20 cellular contexts compared by ENCODE assay signal in genomic region chr1:27363766-27364695, GRCh38. TPM values are rescaled to one million over a fixed set of nuclear protein-coding genes. Genes with fewer than 3 reads are reported as not detected.
A peak's percentile ranks its signal among the peaks of the same experiment; 100 is the strongest.
DNase-seq lines count a peak whose midpoint lies in the region; ATAC-seq and TF ChIP-seq lines count a peak whose summit lies in the region.
"Had no signal": no experiment of that assay in that cellular context is flagged by ENCODE, and none has a peak within 500 bp of the region (broad histone marks: within the 10 kb centered on the region; RNA-seq: fewer than 3 reads in every experiment).

No MANE protein-coding gene starts in this region.

- H3K27me3 ChIP-seq in GM23338 (ENCODE audit: insufficient read depth) (peaks cover 33% of the 10 kb centered on the region), RWPE2 (ENCODE audit: insufficient read depth, poor library complexity, severe bottlenecking) (no peaks in the 10 kb centered on the region), dorsolateral prefrontal cortex (no peaks in the 10 kb centered on the region)
- H3K27me3 ChIP-seq: BE2C, hepatocyte had no signal

- no peaks in the 10 kb centered on the region for H3K36me3 Mint-ChIP-seq in GM23338 (ENCODE audit: low read depth)
- H3K36me3 Mint-ChIP-seq in effector memory CD8-positive, alpha-beta T cell (ENCODE audit: insufficient read depth): peaks cover 14% of the 10 kb centered on the region
- H3K36me3 Mint-ChIP-seq in CD14-positive monocyte: peaks cover 18 to 44% of the 10 kb centered on the region in 2 donors

- H3K36me3 ChIP-seq in GM23338 (ENCODE audit: insufficient read depth) (no peaks in the 10 kb centered on the region), RWPE2 (ENCODE audit: low read depth) (peaks cover 24% of the 10 kb centered on the region)
- H3K36me3 ChIP-seq: BE2C had no signal

- intact Hi-C loops in posterior vena cava (cut with DNase I) (no loop called here), dorsolateral prefrontal cortex (cut with DNase I) (no loop called here), CD14-positive monocyte (cut with micrococcal nuclease) (no loop called here)

- no peaks in the 10 kb centered on the region for H3K9me3 ChIP-seq in RWPE2 (ENCODE audit: severe bottlenecking)
- H3K9me3 ChIP-seq: BE2C had no signal

- no peak for ATAC-seq in GM23338
- ATAC-seq in RWPE2 (ENCODE audit: low read depth): no peak
- no peak for ATAC-seq in effector memory CD8-positive, alpha-beta T cell (replicated peaks)
- ATAC-seq: activated T-cell treated with anti-CD3 and anti-CD28 coated beads, Interleukin-2, amount 50 U/mL, for 72 hours; PC-3 had no signal

- H3K27ac ChIP-seq in GM23338 (ENCODE audit: low read depth) (no peak overlapping the region), RWPE2 (ENCODE audit: poor library complexity, severe bottlenecking) (peak overlapping the region; percentile 91), dorsolateral prefrontal cortex (peak overlapping the region in 4 of 59 donors; percentile 7 to 90 (median 71))

- H3K27me3 Mint-ChIP-seq in GM23338 (ENCODE audit: insufficient read depth, low read depth, poor library complexity) (peaks cover 36% of the 10 kb centered on the region), CD14-positive monocyte (ENCODE audit: low read depth in 3 of 3) (peaks cover 15 to 29% (median 27%) of the 10 kb centered on the region in 3 donors)
- no peaks in the 10 kb centered on the region for H3K27me3 Mint-ChIP-seq in effector memory CD8-positive, alpha-beta T cell

- H3K79me2 ChIP-seq in GM23338 (replicated peaks; ENCODE audit: insufficient read depth): no peaks in the 10 kb centered on the region
- H3K79me2 ChIP-seq: hepatocyte had no signal

- H4K20me1 ChIP-seq in GM23338 (replicated peaks; ENCODE audit: insufficient read depth): no peaks in the 10 kb centered on the region

- H3K9me3 Mint-ChIP-seq in GM23338 (no peaks in the 10 kb centered on the region), CD14-positive monocyte (peaks cover 0 to 2% (median 0%) of the 10 kb centered on the region in 7 donors)
- no peaks in the 10 kb centered on the region for H3K9me3 Mint-ChIP-seq in effector memory CD8-positive, alpha-beta T cell
- H3K9me3 Mint-ChIP-seq: activated T-cell treated with anti-CD3 and anti-CD28 coated beads, Interleukin-2, amount 50 U/mL, for 72 hours had no signal

- H3K4me1 Mint-ChIP-seq in GM23338: peaks cover 32% of the 10 kb centered on the region
- H3K4me1 Mint-ChIP-seq in effector memory CD8-positive, alpha-beta T cell (ENCODE audit: low read depth in 2 of 2): peaks cover 27 to 45% of the 10 kb centered on the region in 2 donors
- H3K4me1 Mint-ChIP-seq in CD14-positive monocyte: peaks cover 57% of the 10 kb centered on the region

- no peak overlapping the region for H3K4me2 ChIP-seq in GM23338

- peaks cover 24% of the 10 kb centered on the region for H3K4me1 ChIP-seq in GM23338 (ENCODE audit: insufficient read depth)
- H3K4me1 ChIP-seq in RWPE2 (ENCODE audit: insufficient read depth, poor library complexity, severe bottlenecking): peaks cover 6% of the 10 kb centered on the region
- H3K4me1 ChIP-seq: BE2C had no signal

- TF ChIP-seq CTCF in GM23338 (conservative IDR thresholded peaks at IDR 0.05; ENCODE audit: low read depth in 2 of 2) (no peak), RWPE2 (IDR thresholded peaks at IDR 0.05; ENCODE audit: poor library complexity, severe bottlenecking) (no peak), dorsolateral prefrontal cortex (IDR thresholded peaks at IDR 0.05 in 54 of 56, conservative IDR thresholded peaks at IDR 0.05 in 2 of 56; ENCODE audit: low read depth in 1 of 56, partially characterized antibody in 56 of 56) (no peak), CD14-positive monocyte (IDR thresholded peaks at IDR 0.05) (no peak)

- no peak overlapping the region for H2AFZ ChIP-seq in GM23338
- H2AFZ ChIP-seq: hepatocyte had no signal

- H3K27ac Mint-ChIP-seq in GM23338 (no peak overlapping the region), CD14-positive monocyte (peak overlapping the region in 2 of 7 donors; percentile 72 to 73)
- H3K27ac Mint-ChIP-seq in effector memory CD8-positive, alpha-beta T cell: peak overlapping the region in 1 of 2 donors; percentile 72
- H3K27ac Mint-ChIP-seq: activated T-cell treated with anti-CD3 and anti-CD28 coated beads, Interleukin-2, amount 50 U/mL, for 72 hours had no signal

- DNase-seq in GM23338 (ENCODE audit: low spot score) (no peak), RWPE2 (ENCODE audit: low spot score) (no peak), posterior vena cava (ENCODE audit: low spot score) (peak; percentile 51), dorsolateral prefrontal cortex (no peak), germinal center (ENCODE audit: low spot score) (no peak), CD14-positive monocyte (ENCODE audit: low spot score) (no peak), MV-4-11 (lab: John Stamatoyannopoulos, UW) (no peak)
- no peak for DNase-seq in effector memory CD8-positive, alpha-beta T cell
- DNase-seq: activated CD4-positive, alpha-beta T cell treated with anti-CD3 and anti-CD28 coated beads, Interleukin-2, amount 50 U/mL, for 4 hours; activated T-cell treated with anti-CD3 and anti-CD28 coated beads, Interleukin-2, amount 50 U/mL, for 72 hours; aorta; BE2C; DMS79 treated with DMSO at 0.1 percent for 48 hours; kidney glomerular epithelial cell; NCI-H1694 treated with DMSO at 0.1 percent for 48 hours; NCI-H446; PC-3 had no signal

- H3K4me3 Mint-ChIP-seq in GM23338 (peak overlapping the region; percentile 3; the same call in 1 of the 3 replicates), CD14-positive monocyte (no peak overlapping the region)
- peak overlapping the region; percentile 35 to 51 for H3K4me3 Mint-ChIP-seq in effector memory CD8-positive, alpha-beta T cell

- peaks cover 17% of the 10 kb centered on the region; the same call in 1 of the 2 replicates for H3F3A ChIP-seq in GM23338 (replicated peaks; ENCODE audit: low read depth)

- H3K9me2 ChIP-seq in GM23338 (ENCODE audit: insufficient read depth): no peaks in the 10 kb centered on the region

- H3K4me3 ChIP-seq in GM23338: no peak overlapping the region
- no peak overlapping the region for H3K4me3 ChIP-seq in RWPE2 (ENCODE audit: severe bottlenecking)
- no peak overlapping the region for H3K4me3 ChIP-seq in dorsolateral prefrontal cortex
- H3K4me3 ChIP-seq: hepatocyte had no signal

TF ChIP-seq in GM23338, 12 proteins besides CTCF, POLR2A, EP300 and RAD21 (continues in another document):
- no peak for TF ChIP-seq REST (IDR thresholded peaks at IDR 0.05; ENCODE audit: unreplicated experiment)
- no peak for TF ChIP-seq STAT1 (IDR thresholded peaks at IDR 0.05; ENCODE audit: unreplicated experiment)
- no peak for TF ChIP-seq EZH2phosphoT487 (IDR thresholded peaks at IDR 0.05; ENCODE audit: unreplicated experiment)
- no peak for TF ChIP-seq CREB1 (CRISPR knock-in tag; IDR thresholded peaks at IDR 0.05; ENCODE audit: low read depth)

RNA-seq across cellular contexts. Expression of gene MAP3K6, which starts 2.7 kb away (rescaled TPM):
- 10.6 and 14.9 TPM in 2 replicates for total RNA-seq in GM23338 (2014; rRNA removed; shearing (Covaris generic))
- 7.4 and 8.2 TPM in 2 replicates for polyA plus RNA-seq in GM23338 (2016; fragmentation: Nextera tagmentation; extraction: Ambion mirVana)
- total RNA-seq in posterior vena cava: 10 to 100 TPM; 72.8 to 94.3 TPM
- 10 to 100 TPM in 116 of 120 experiments, 1 to 10 TPM in 4; 8.7 to 37.4 (median 18.7) TPM for total RNA-seq in dorsolateral prefrontal cortex
- polyA plus RNA-seq in CD14-positive monocyte: 1 to 10 TPM; 3.2 to 6.7 TPM

RNA-seq across cellular contexts. Expression of gene FCN3, which starts 10.6 kb away (rescaled TPM):
- total RNA-seq in GM23338 (2014; rRNA removed; shearing (Covaris generic)): 0.49 TPM in 1 of 2 replicates, not detected in the other
- polyA plus RNA-seq in GM23338 (2016; fragmentation: Nextera tagmentation; extraction: Ambion mirVana): 0.66 TPM in 1 of 2 replicates, not detected in the other
- total RNA-seq in posterior vena cava: 10 to 100 TPM; 10.4 to 11.6 TPM
- 1 to 10 TPM in 17 of 120 experiments, under 1 TPM in 38, not detected in 65; 0.38 to 2.3 (median 0.74) TPM for total RNA-seq in dorsolateral prefrontal cortex
- polyA plus RNA-seq in CD14-positive monocyte: not detected
- total RNA-seq: activated T-cell treated with anti-CD3 and anti-CD28 coated beads, Interleukin-2, amount 50 U/mL, for 72 hours; fibroblast of lung; hepatocyte; PC-3; renal cortical epithelial cell had no signal
- polyA plus RNA-seq: fibroblast of lung, hepatocyte had no signal

RNA-seq across cellular contexts. Expression of gene CD164L2, which starts 19.1 kb away (rescaled TPM):
- total RNA-seq in GM23338 (2014; rRNA removed; shearing (Covaris generic)): 1.2 and 2.8 TPM in 2 replicates
- polyA plus RNA-seq in GM23338 (2016; fragmentation: Nextera tagmentation; extraction: Ambion mirVana): 2.0 and 2.4 TPM in 2 replicates
- total RNA-seq in posterior vena cava: not detected
- total RNA-seq in dorsolateral prefrontal cortex: 1 to 10 TPM in 5 of 120 experiments, under 1 TPM in 30, not detected in 85; 0.24 to 1.6 (median 0.59) TPM
- polyA plus RNA-seq in CD14-positive monocyte: not detected
- total RNA-seq: activated T-cell treated with anti-CD3 and anti-CD28 coated beads, Interleukin-2, amount 50 U/mL, for 72 hours; aorta; fibroblast of lung; hepatocyte; renal cortical epithelial cell had no signal
- polyA plus RNA-seq: aorta, fibroblast of lung had no signal

RNA-seq across cellular contexts. Expression of gene SYTL1, which starts 22.2 kb away (rescaled TPM):
- 4.9 and 5.4 TPM in 2 replicates for total RNA-seq in GM23338 (2014; rRNA removed; shearing (Covaris generic))
- polyA plus RNA-seq in GM23338 (2016; fragmentation: Nextera tagmentation; extraction: Ambion mirVana) (12.0 and 12.3 TPM in 2 replicates), CD14-positive monocyte (10 to 100 TPM; 26.9 to 44.6 TPM)
- total RNA-seq in posterior vena cava (1 to 10 TPM; 1.6 to 1.9 TPM), dorsolateral prefrontal cortex (1 to 10 TPM in 98 of 120 experiments, under 1 TPM in 22; 0.37 to 5.3 (median 2.2) TPM)

RNA-seq across cellular contexts. Expression of gene GPR3, which starts 28.4 kb away (rescaled TPM):
- total RNA-seq in GM23338 (2014; rRNA removed; shearing (Covaris generic)): 6.6 and 9.1 TPM in 2 replicates
- polyA plus RNA-seq in GM23338 (2016; fragmentation: Nextera tagmentation; extraction: Ambion mirVana) (5.8 and 5.9 TPM in 2 replicates), CD14-positive monocyte (under 1 TPM in 1 of 2 donors, not detected in 1; 0.26 TPM)
- total RNA-seq in posterior vena cava (1 to 10 TPM in 1 of 2 donors, under 1 TPM in 1; 0.37 to 1.2 TPM), dorsolateral prefrontal cortex (10 to 100 TPM in 1 of 120 experiments, 1 to 10 TPM in 106, under 1 TPM in 13; 0.29 to 10.1 (median 2.2) TPM)

Comparison
In these comparisons a context has a peak if more than half of its experiments do, and no peak if none do; other contexts are left out.
1. H3K4me3 Mint-ChIP-seq: peak in GM23338 (single experiment) and effector memory CD8-positive, alpha-beta T cell (2 of 2); none in CD14-positive monocyte (0 of 2).